ENCODE assay signal across 8 cellular contexts in genomic region chr21:32410916-32411315, GRCh38. TPM values are rescaled to one million over a fixed set of nuclear protein-coding genes. Genes with fewer than 3 reads are reported as not detected.
DNase-seq lines count a peak whose midpoint lies in the region; ATAC-seq and TF ChIP-seq lines count a peak whose summit lies in the region.

No MANE protein-coding gene starts in this region.

- peak overlapping the region in 3 of 4 donors; percentile 79 to 97 (median 88) for H3K4me3 ChIP-seq in esophagus squamous epithelium

- in situ Hi-C loops in ACHN (cut with HindIII; ENCODE audit: low pct_ligation_motif_present, low pct_unique_long_range_greater_than_20kb, low sequenced_read_pairs) = no loop called here

- peaks cover 39% of the 10 kb centered on the region for H3K4me1 Mint-ChIP-seq in T-helper 17 cell

- DNase-seq in T-helper 17 cell (no peak), esophagus squamous epithelium (lab: John Stamatoyannopoulos, UW) (no peak), pons (ENCODE audit: low spot score) (peak; percentile 68), DMS153 (lab: John Stamatoyannopoulos, UW) (no peak), ACHN (no peak)

- peak overlapping the region; percentile 97 for H3K4me3 Mint-ChIP-seq in T-helper 17 cell

- H3K27ac Mint-ChIP-seq in T-helper 17 cell = peak overlapping the region; percentile 97

- H3K27me3 ChIP-seq in esophagus squamous epithelium = no peaks in the 10 kb centered on the region

- TF ChIP-seq CTCF in C4-2B (conservative IDR thresholded peaks at IDR 0.05) (no peak), esophagus squamous epithelium (IDR thresholded peaks at IDR 0.05) (no peak)

- no peaks in the 10 kb centered on the region for H3K27me3 Mint-ChIP-seq in T-helper 17 cell

- TF ChIP-seq POLR2A in esophagus squamous epithelium (IDR thresholded peaks at IDR 0.05) = no peak

- H3K36me3 ChIP-seq in esophagus squamous epithelium = no peaks in the 10 kb centered on the region

- H3K9me3 ChIP-seq in T-helper 17 cell (ENCODE audit: control insufficient read depth, low read length, poor library complexity, severe bottlenecking) = no peaks in the 10 kb centered on the region
- H3K9me3 ChIP-seq in esophagus squamous epithelium = no peaks in the 10 kb centered on the region

- H3K4me1 ChIP-seq in esophagus squamous epithelium = peaks cover 22 to 63% (median 30%) of the 10 kb centered on the region in 3 donors

- H3K27ac ChIP-seq in C4-2B = peak overlapping the region; percentile 85
- peak overlapping the region; percentile 98 to 100 (median 99) for H3K27ac ChIP-seq in esophagus squamous epithelium

- ATAC-seq in T-helper 17 cell (no peak), GM21619 (IDR thresholded peaks at IDR 0.05; ENCODE audit: unreplicated experiment) (no peak), HG02610 (IDR thresholded peaks at IDR 0.05; ENCODE audit: unreplicated experiment) (no peak)

- intact Hi-C loops in esophagus squamous epithelium (cut with DNase I) = no loop called here

- 45 to 51% methylated on average over 5 of the region's 5 CpGs for WGBS in esophagus squamous epithelium, 2 donors

- peaks cover 4% of the 10 kb centered on the region for H3K36me3 Mint-ChIP-seq in T-helper 17 cell (ENCODE audit: low read depth)

RNA-seq across cellular contexts. Expression of gene EVA1C, which starts 1.6 kb away (rescaled TPM):
- total RNA-seq in T-helper 17 cell = 10 to 100 TPM; 17.9 to 21.9 TPM
- total RNA-seq in esophagus squamous epithelium = 10 to 100 TPM; 12.7 to 39.9 (median 24.4) TPM

RNA-seq across cellular contexts. Expression of gene URB1, which starts 18.1 kb away (rescaled TPM):
- total RNA-seq in T-helper 17 cell (10 to 100 TPM; 11.2 to 11.8 TPM), esophagus squamous epithelium (10 to 100 TPM; 11.1 to 24.8 (median 17.9) TPM)
